Comparison of ENCODE assay signal across 1 cellular context in the genomic region with DNA sequence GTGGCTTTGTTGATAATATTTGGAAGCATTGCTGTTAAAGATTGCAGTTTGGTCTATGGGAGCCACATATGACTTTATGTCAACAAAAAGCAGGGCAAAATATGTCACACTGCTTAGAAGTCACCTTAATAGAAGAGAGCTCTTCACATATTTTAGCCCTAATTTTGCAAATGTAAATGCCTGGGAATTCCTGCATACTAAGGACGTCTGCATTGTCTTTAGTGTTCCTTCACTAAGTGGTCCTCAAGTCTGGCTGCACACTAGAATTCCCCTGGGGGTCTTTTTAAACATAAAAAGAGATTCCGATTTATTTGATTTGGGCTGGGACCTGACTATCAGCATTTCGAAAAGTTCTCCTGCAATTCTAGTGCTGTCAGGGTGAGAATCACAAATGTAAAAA.
TF ChIP-seq lines count a peak whose summit lies in the region.

No MANE protein-coding gene starts in this region.

TF ChIP-seq in GM23338, 12 proteins besides CTCF, POLR2A, EP300 and RAD21 (continued from another document):
- TF ChIP-seq, protein P1, sequence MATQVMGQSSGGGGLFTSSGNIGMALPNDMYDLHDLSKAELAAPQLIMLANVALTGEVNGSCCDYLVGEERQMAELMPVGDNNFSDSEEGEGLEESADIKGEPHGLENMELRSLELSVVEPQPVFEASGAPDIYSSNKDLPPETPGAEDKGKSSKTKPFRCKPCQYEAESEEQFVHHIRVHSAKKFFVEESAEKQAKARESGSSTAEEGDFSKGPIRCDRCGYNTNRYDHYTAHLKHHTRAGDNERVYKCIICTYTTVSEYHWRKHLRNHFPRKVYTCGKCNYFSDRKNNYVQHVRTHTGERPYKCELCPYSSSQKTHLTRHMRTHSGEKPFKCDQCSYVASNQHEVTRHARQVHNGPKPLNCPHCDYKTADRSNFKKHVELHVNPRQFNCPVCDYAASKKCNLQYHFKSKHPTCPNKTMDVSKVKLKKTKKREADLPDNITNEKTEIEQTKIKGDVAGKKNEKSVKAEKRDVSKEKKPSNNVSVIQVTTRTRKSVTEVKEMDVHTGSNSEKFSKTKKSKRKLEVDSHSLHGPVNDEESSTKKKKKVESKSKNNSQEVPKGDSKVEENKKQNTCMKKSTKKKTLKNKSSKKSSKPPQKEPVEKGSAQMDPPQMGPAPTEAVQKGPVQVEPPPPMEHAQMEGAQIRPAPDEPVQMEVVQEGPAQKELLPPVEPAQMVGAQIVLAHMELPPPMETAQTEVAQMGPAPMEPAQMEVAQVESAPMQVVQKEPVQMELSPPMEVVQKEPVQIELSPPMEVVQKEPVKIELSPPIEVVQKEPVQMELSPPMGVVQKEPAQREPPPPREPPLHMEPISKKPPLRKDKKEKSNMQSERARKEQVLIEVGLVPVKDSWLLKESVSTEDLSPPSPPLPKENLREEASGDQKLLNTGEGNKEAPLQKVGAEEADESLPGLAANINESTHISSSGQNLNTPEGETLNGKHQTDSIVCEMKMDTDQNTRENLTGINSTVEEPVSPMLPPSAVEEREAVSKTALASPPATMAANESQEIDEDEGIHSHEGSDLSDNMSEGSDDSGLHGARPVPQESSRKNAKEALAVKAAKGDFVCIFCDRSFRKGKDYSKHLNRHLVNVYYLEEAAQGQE (IDR thresholded peaks at IDR 0.05; ENCODE audit: unreplicated experiment), result no peak
- TF ChIP-seq, protein P2, sequence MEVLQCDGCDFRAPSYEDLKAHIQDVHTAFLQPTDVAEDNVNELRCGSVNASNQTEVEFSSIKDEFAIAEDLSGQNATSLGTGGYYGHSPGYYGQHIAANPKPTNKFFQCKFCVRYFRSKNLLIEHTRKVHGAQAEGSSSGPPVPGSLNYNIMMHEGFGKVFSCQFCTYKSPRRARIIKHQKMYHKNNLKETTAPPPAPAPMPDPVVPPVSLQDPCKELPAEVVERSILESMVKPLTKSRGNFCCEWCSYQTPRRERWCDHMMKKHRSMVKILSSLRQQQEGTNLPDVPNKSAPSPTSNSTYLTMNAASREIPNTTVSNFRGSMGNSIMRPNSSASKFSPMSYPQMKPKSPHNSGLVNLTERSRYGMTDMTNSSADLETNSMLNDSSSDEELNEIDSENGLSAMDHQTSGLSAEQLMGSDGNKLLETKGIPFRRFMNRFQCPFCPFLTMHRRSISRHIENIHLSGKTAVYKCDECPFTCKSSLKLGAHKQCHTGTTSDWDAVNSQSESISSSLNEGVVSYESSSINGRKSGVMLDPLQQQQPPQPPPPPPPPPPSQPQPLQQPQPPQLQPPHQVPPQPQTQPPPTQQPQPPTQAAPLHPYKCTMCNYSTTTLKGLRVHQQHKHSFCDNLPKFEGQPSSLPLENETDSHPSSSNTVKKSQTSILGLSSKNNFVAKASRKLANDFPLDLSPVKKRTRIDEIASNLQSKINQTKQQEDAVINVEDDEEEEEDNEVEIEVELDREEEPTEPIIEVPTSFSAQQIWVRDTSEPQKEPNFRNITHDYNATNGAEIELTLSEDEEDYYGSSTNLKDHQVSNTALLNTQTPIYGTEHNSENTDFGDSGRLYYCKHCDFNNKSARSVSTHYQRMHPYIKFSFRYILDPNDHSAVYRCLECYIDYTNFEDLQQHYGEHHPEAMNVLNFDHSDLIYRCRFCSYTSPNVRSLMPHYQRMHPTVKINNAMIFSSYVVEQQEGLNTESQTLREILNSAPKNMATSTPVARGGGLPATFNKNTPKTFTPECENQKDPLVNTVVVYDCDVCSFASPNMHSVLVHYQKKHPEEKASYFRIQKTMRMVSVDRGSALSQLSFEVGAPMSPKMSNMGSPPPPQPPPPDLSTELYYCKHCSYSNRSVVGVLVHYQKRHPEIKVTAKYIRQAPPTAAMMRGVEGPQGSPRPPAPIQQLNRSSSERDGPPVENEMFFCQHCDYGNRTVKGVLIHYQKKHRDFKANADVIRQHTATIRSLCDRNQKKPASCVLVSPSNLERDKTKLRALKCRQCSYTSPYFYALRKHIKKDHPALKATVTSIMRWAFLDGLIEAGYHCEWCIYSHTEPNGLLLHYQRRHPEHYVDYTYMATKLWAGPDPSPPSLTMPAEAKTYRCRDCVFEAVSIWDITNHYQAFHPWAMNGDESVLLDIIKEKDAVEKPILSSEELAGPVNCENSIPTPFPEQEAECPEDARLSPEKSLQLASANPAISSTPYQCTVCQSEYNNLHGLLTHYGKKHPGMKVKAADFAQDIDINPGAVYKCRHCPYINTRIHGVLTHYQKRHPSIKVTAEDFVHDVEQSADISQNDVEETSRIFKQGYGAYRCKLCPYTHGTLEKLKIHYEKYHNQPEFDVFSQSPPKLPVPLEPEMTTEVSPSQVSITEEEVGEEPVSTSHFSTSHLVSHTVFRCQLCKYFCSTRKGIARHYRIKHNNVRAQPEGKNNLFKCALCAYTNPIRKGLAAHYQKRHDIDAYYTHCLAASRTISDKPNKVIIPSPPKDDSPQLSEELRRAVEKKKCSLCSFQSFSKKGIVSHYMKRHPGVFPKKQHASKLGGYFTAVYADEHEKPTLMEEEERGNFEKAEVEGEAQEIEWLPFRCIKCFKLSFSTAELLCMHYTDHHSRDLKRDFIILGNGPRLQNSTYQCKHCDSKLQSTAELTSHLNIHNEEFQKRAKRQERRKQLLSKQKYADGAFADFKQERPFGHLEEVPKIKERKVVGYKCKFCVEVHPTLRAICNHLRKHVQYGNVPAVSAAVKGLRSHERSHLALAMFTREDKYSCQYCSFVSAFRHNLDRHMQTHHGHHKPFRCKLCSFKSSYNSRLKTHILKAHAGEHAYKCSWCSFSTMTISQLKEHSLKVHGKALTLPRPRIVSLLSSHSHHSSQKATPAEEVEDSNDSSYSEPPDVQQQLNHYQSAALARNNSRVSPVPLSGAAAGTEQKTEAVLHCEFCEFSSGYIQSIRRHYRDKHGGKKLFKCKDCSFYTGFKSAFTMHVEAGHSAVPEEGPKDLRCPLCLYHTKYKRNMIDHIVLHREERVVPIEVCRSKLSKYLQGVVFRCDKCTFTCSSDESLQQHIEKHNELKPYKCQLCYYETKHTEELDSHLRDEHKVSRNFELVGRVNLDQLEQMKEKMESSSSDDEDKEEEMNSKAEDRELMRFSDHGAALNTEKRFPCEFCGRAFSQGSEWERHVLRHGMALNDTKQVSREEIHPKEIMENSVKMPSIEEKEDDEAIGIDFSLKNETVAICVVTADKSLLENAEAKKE (CRISPR knock-in tag; IDR thresholded peaks at IDR 0.05), result no peak
- TF ChIP-seq, protein P3, sequence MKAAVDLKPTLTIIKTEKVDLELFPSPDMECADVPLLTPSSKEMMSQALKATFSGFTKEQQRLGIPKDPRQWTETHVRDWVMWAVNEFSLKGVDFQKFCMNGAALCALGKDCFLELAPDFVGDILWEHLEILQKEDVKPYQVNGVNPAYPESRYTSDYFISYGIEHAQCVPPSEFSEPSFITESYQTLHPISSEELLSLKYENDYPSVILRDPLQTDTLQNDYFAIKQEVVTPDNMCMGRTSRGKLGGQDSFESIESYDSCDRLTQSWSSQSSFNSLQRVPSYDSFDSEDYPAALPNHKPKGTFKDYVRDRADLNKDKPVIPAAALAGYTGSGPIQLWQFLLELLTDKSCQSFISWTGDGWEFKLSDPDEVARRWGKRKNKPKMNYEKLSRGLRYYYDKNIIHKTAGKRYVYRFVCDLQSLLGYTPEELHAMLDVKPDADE (IDR thresholded peaks at IDR 0.05), result no peak
- TF ChIP-seq EZH2phosphoT487 (IDR thresholded peaks at IDR 0.05; ENCODE audit: unreplicated experiment), result no peak
- TF ChIP-seq NANOG (IDR thresholded peaks at IDR 0.05; ENCODE audit: borderline replicate concordance), result no peak
- no peak for TF ChIP-seq POLR2AphosphoS5 (IDR thresholded peaks at IDR 0.05; ENCODE audit: low read depth)
- TF ChIP-seq CREB1 (CRISPR knock-in tag; IDR thresholded peaks at IDR 0.05; ENCODE audit: low read depth), result no peak
- no peak for TF ChIP-seq JUNB (IDR thresholded peaks at IDR 0.05; ENCODE audit: unreplicated experiment)
- no peak for TF ChIP-seq ZNF114 (CRISPR knock-in tag; IDR thresholded peaks at IDR 0.05)
- no peak for TF ChIP-seq STAT1 (IDR thresholded peaks at IDR 0.05; ENCODE audit: unreplicated experiment)
